In genomic region chr12:49890096-49890461, GRCh38 we compare ENCODE assay signal across 36 cellular contexts. TPM values are rescaled to one million over a fixed set of nuclear protein-coding genes. Genes with fewer than 3 reads are reported as not detected.
"Had no signal": no experiment of that assay in that cellular context is flagged by ENCODE, and none has a peak within 500 bp of the region (broad histone marks: within the 10 kb centered on the region; RNA-seq: fewer than 3 reads in every experiment).

No MANE protein-coding gene starts in this region.

- H3K4me3 Mint-ChIP-seq: activated B cell treated with CpG ODN at 0.5 μM for 24 hours; activated CD8-positive, alpha-beta T cell treated with anti-CD3 and anti-CD28 coated beads for 36 hours; activated naive CD4-positive, alpha-beta T cell treated with anti-CD3 and anti-CD28 coated beads for 36 hours; activated naive CD4-positive, alpha-beta T cell treated with anti-CD3 and anti-CD28 coated beads, Interleukin-2, amount 50 U/mL, for 24 hours; activated naive CD8-positive, alpha-beta T cell treated with anti-CD3 and anti-CD28 coated beads for 36 hours; activated T-helper 1 cell treated with anti-CD3 and anti-CD28 coated beads, Interleukin-12 subunit alpha, Interleukin-12 subunit beta, Interleukin-2, Interleukin-4 antibody, amounts not matched to agents 30 ng/mL and 10 ng/mL and 1 ng/mL, durations not matched to agents 14 hours and 24 hours and 36 hours; central memory CD8-positive, alpha-beta T cell; dendritic cell treated with granulocyte-macrophage colony-stimulating factor and Interleukin-4, amounts not matched to agents 40 ng/mL and 50 ng/mL, for 4 days; endodermal cell; T-cell; T-helper 1 cell treated with Interleukin-12 subunit alpha and Interleukin-12 subunit beta and Interleukin-4 antibody, amounts not matched to agents 30 μg/mL and 1 μg/mL, for 36 hours; T-helper 2 cell treated with Interferon-gamma antibody and Interleukin-4, amounts not matched to agents 5 μg/mL and 100 μg/mL, for 36 hours had no signal

- H3K27me3 Mint-ChIP-seq: activated naive CD4-positive, alpha-beta T cell treated with anti-CD3 and anti-CD28 coated beads, Interleukin-2, amount 50 U/mL, for 24 hours had no signal

- FAIRE-seq: astrocyte, bronchial epithelial cell, frontal cortex had no signal

- H3K4me3 ChIP-seq: coronary artery, dorsolateral prefrontal cortex had no signal

- H3K4me1 Mint-ChIP-seq: activated naive CD4-positive, alpha-beta T cell treated with anti-CD3 and anti-CD28 coated beads, Interleukin-2, amount 50 U/mL, for 24 hours; activated naive CD8-positive, alpha-beta T cell treated with anti-CD3 and anti-CD28 coated beads for 36 hours; T-cell had no signal

- DNase-seq: activated B cell treated with CpG ODN at 0.5 μM for 24 hours; activated CD4-positive, alpha-beta T cell treated with anti-CD3 and anti-CD28 coated beads for 48 hours; activated CD4-positive, alpha-beta T cell treated with anti-CD3 and anti-CD28 coated beads, Interleukin-2, amount 50 U/mL, for 1 hour; activated CD4-positive, alpha-beta T cell treated with anti-CD3 and anti-CD28 coated beads, Interleukin-2, amount 50 U/mL, for 48 hours; activated CD8-positive, alpha-beta memory T cell treated with anti-CD3 and anti-CD28 coated beads for 24 hours; activated CD8-positive, alpha-beta T cell treated with anti-CD3 and anti-CD28 coated beads for 36 hours; activated effector memory CD4-positive, alpha-beta T cell treated with anti-CD3 and anti-CD28 coated beads, Interleukin-2, amount 50 U/mL, for 16 hours; activated naive CD4-positive, alpha-beta T cell treated with anti-CD3 and anti-CD28 coated beads for 36 hours; activated naive CD8-positive, alpha-beta T cell treated with anti-CD3 and anti-CD28 coated beads for 36 hours; activated T-cell treated with anti-CD3 and anti-CD28 coated beads, Interleukin-2, amount 50 U/mL, for 1 hour; activated T-cell treated with anti-CD3 and anti-CD28 coated beads, Interleukin-2, amount 50 U/mL, for 48 hours; amniotic stem cell; anterior cingulate cortex; brain microvascular endothelial cell; dorsolateral prefrontal cortex; effector memory CD4-positive, alpha-beta T cell; foreskin fibroblast; head of caudate nucleus; T-cell; T1000; WERI-Rb-1 had no signal

- ATAC-seq: activated CD4-positive, CD25-positive, alpha-beta regulatory T cell treated with anti-CD3 and anti-CD28 coated beads, Interleukin-2, amount 50 U/mL, for 24 hours; activated CD8-positive, alpha-beta T cell treated with anti-CD3 and anti-CD28 coated beads for 36 hours; esophagus mucosa; T-cell had no signal

- H3K27ac ChIP-seq: brain microvascular endothelial cell, coronary artery, WERI-Rb-1 had no signal

- H3K27ac Mint-ChIP-seq: activated B cell treated with CpG ODN at 0.5 μM for 24 hours; activated CD8-positive, alpha-beta T cell treated with anti-CD3 and anti-CD28 coated beads for 36 hours; activated naive CD4-positive, alpha-beta T cell treated with anti-CD3 and anti-CD28 coated beads for 36 hours; activated naive CD4-positive, alpha-beta T cell treated with anti-CD3 and anti-CD28 coated beads, Interleukin-2, amount 50 U/mL, for 24 hours; activated naive CD8-positive, alpha-beta T cell treated with anti-CD3 and anti-CD28 coated beads for 36 hours; activated T-helper 1 cell treated with anti-CD3 and anti-CD28 coated beads, Interleukin-12 subunit alpha, Interleukin-12 subunit beta, Interleukin-2, Interleukin-4 antibody, amounts not matched to agents 30 ng/mL and 10 ng/mL and 1 ng/mL, durations not matched to agents 14 hours and 24 hours and 36 hours; activated T-helper 2 cell treated with anti-CD3 and anti-CD28 coated beads, Interferon-gamma antibody, Interleukin-2, Interleukin-4, amounts not matched to agents 10 μg/mL and 5 μg/mL and 100 μg/mL, durations not matched to agents 14 hours and 24 hours and 36 hours; dendritic cell treated with granulocyte-macrophage colony-stimulating factor and Interleukin-4, amounts not matched to agents 40 ng/mL and 50 ng/mL, for 4 days; endodermal cell; T-cell; T-helper 1 cell treated with Interleukin-12 subunit alpha and Interleukin-12 subunit beta and Interleukin-4 antibody, amounts not matched to agents 30 μg/mL and 1 μg/mL, for 36 hours; T-helper 2 cell treated with Interferon-gamma antibody and Interleukin-4, amounts not matched to agents 5 μg/mL and 100 μg/mL, for 36 hours had no signal

- H3K36me3 ChIP-seq: brain microvascular endothelial cell, WERI-Rb-1 had no signal

- H3K9me3 Mint-ChIP-seq: activated B cell treated with CpG ODN at 0.5 μM for 24 hours; activated CD8-positive, alpha-beta T cell treated with anti-CD3 and anti-CD28 coated beads for 36 hours; activated naive CD4-positive, alpha-beta T cell treated with anti-CD3 and anti-CD28 coated beads for 36 hours; activated naive CD4-positive, alpha-beta T cell treated with anti-CD3 and anti-CD28 coated beads, Interleukin-2, amount 50 U/mL, for 24 hours; activated naive CD8-positive, alpha-beta T cell treated with anti-CD3 and anti-CD28 coated beads for 36 hours; activated T-helper 1 cell treated with anti-CD3 and anti-CD28 coated beads, Interleukin-12 subunit alpha, Interleukin-12 subunit beta, Interleukin-2, Interleukin-4 antibody, amounts not matched to agents 30 ng/mL and 10 ng/mL and 1 ng/mL, durations not matched to agents 14 hours and 24 hours and 36 hours; activated T-helper 2 cell treated with anti-CD3 and anti-CD28 coated beads, Interferon-gamma antibody, Interleukin-2, Interleukin-4, amounts not matched to agents 10 μg/mL and 5 μg/mL and 100 μg/mL, durations not matched to agents 14 hours and 24 hours and 36 hours; central memory CD8-positive, alpha-beta T cell; dendritic cell treated with granulocyte-macrophage colony-stimulating factor and Interleukin-4, amounts not matched to agents 40 ng/mL and 50 ng/mL, for 4 days; endodermal cell; T-cell; T-helper 1 cell treated with Interleukin-12 subunit alpha and Interleukin-12 subunit beta and Interleukin-4 antibody, amounts not matched to agents 30 μg/mL and 1 μg/mL, for 36 hours; T-helper 2 cell treated with Interferon-gamma antibody and Interleukin-4, amounts not matched to agents 5 μg/mL and 100 μg/mL, for 36 hours had no signal

- H3K36me3 Mint-ChIP-seq: activated naive CD4-positive, alpha-beta T cell treated with anti-CD3 and anti-CD28 coated beads, Interleukin-2, amount 50 U/mL, for 24 hours; activated naive CD8-positive, alpha-beta T cell treated with anti-CD3 and anti-CD28 coated beads for 36 hours; T-cell had no signal

RNA-seq across cellular contexts. Expression of gene FAIM2, which starts 13.6 kb away (rescaled TPM):
- total RNA-seq: activated B cell treated with CpG ODN at 0.5 μM for 24 hours, endodermal cell, epithelial cell of proximal tubule had no signal
